1 cellular context compared by ENCODE assay signal in the genomic region with DNA sequence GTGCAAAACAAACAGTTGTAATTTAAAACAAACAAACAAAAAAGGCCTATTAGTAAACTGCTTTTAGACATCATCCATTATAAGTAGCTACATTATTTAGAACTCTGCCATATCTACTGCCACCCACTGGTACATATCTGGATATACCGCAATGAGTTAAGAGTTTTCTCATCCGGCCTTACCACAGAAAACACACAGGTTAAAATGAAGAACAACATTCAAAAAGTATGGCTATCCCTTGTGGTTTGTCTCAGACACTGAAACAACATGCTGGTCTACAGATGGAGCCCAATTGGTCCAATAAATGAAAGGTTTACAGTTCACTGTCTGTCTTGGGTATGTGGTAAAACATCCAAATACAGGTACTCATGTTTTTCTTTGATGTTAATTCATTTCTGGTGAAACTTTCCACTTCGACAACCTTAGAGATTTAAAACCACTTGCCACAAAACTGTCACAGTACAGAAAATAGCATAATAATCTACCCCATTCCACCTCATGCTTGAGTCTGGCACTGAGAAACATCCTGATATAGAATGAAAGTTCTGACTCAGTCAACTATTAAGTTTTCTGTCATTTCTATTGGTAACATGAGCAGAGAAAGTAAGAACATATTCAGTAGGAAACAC.
TF ChIP-seq lines count a peak whose summit lies in the region.

No MANE protein-coding gene starts in this region.

TF ChIP-seq in GM23338, 12 proteins besides CTCF, POLR2A, EP300 and RAD21 (continued from another document):
- TF ChIP-seq, protein P1, sequence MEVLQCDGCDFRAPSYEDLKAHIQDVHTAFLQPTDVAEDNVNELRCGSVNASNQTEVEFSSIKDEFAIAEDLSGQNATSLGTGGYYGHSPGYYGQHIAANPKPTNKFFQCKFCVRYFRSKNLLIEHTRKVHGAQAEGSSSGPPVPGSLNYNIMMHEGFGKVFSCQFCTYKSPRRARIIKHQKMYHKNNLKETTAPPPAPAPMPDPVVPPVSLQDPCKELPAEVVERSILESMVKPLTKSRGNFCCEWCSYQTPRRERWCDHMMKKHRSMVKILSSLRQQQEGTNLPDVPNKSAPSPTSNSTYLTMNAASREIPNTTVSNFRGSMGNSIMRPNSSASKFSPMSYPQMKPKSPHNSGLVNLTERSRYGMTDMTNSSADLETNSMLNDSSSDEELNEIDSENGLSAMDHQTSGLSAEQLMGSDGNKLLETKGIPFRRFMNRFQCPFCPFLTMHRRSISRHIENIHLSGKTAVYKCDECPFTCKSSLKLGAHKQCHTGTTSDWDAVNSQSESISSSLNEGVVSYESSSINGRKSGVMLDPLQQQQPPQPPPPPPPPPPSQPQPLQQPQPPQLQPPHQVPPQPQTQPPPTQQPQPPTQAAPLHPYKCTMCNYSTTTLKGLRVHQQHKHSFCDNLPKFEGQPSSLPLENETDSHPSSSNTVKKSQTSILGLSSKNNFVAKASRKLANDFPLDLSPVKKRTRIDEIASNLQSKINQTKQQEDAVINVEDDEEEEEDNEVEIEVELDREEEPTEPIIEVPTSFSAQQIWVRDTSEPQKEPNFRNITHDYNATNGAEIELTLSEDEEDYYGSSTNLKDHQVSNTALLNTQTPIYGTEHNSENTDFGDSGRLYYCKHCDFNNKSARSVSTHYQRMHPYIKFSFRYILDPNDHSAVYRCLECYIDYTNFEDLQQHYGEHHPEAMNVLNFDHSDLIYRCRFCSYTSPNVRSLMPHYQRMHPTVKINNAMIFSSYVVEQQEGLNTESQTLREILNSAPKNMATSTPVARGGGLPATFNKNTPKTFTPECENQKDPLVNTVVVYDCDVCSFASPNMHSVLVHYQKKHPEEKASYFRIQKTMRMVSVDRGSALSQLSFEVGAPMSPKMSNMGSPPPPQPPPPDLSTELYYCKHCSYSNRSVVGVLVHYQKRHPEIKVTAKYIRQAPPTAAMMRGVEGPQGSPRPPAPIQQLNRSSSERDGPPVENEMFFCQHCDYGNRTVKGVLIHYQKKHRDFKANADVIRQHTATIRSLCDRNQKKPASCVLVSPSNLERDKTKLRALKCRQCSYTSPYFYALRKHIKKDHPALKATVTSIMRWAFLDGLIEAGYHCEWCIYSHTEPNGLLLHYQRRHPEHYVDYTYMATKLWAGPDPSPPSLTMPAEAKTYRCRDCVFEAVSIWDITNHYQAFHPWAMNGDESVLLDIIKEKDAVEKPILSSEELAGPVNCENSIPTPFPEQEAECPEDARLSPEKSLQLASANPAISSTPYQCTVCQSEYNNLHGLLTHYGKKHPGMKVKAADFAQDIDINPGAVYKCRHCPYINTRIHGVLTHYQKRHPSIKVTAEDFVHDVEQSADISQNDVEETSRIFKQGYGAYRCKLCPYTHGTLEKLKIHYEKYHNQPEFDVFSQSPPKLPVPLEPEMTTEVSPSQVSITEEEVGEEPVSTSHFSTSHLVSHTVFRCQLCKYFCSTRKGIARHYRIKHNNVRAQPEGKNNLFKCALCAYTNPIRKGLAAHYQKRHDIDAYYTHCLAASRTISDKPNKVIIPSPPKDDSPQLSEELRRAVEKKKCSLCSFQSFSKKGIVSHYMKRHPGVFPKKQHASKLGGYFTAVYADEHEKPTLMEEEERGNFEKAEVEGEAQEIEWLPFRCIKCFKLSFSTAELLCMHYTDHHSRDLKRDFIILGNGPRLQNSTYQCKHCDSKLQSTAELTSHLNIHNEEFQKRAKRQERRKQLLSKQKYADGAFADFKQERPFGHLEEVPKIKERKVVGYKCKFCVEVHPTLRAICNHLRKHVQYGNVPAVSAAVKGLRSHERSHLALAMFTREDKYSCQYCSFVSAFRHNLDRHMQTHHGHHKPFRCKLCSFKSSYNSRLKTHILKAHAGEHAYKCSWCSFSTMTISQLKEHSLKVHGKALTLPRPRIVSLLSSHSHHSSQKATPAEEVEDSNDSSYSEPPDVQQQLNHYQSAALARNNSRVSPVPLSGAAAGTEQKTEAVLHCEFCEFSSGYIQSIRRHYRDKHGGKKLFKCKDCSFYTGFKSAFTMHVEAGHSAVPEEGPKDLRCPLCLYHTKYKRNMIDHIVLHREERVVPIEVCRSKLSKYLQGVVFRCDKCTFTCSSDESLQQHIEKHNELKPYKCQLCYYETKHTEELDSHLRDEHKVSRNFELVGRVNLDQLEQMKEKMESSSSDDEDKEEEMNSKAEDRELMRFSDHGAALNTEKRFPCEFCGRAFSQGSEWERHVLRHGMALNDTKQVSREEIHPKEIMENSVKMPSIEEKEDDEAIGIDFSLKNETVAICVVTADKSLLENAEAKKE (CRISPR knock-in tag; IDR thresholded peaks at IDR 0.05), result no peak
- no peak for TF ChIP-seq EZH2phosphoT487 (IDR thresholded peaks at IDR 0.05; ENCODE audit: unreplicated experiment)
- TF ChIP-seq, protein P2, sequence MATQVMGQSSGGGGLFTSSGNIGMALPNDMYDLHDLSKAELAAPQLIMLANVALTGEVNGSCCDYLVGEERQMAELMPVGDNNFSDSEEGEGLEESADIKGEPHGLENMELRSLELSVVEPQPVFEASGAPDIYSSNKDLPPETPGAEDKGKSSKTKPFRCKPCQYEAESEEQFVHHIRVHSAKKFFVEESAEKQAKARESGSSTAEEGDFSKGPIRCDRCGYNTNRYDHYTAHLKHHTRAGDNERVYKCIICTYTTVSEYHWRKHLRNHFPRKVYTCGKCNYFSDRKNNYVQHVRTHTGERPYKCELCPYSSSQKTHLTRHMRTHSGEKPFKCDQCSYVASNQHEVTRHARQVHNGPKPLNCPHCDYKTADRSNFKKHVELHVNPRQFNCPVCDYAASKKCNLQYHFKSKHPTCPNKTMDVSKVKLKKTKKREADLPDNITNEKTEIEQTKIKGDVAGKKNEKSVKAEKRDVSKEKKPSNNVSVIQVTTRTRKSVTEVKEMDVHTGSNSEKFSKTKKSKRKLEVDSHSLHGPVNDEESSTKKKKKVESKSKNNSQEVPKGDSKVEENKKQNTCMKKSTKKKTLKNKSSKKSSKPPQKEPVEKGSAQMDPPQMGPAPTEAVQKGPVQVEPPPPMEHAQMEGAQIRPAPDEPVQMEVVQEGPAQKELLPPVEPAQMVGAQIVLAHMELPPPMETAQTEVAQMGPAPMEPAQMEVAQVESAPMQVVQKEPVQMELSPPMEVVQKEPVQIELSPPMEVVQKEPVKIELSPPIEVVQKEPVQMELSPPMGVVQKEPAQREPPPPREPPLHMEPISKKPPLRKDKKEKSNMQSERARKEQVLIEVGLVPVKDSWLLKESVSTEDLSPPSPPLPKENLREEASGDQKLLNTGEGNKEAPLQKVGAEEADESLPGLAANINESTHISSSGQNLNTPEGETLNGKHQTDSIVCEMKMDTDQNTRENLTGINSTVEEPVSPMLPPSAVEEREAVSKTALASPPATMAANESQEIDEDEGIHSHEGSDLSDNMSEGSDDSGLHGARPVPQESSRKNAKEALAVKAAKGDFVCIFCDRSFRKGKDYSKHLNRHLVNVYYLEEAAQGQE (IDR thresholded peaks at IDR 0.05; ENCODE audit: unreplicated experiment), result no peak
